10 cellular contexts compared by ENCODE assay signal in genomic region chr10:3500408-3500856, GRCh38.
DNase-seq lines count a peak whose midpoint lies in the region; ATAC-seq and TF ChIP-seq lines count a peak whose summit lies in the region.
"Had no signal": no experiment of that assay in that cellular context is flagged by ENCODE, and none has a peak within 500 bp of the region (broad histone marks: within the 10 kb centered on the region; RNA-seq: fewer than 3 reads in every experiment).

No MANE protein-coding gene starts in this region.

- H3K27ac ChIP-seq in left ventricle myocardium inferior (replicated peaks) = peak overlapping the region; percentile 69
- H3K27ac ChIP-seq in ovary = no peak overlapping the region

- intact Hi-C loops in left ventricle myocardium inferior (cut with micrococcal nuclease) (no loop called here), ovary (cut with DNase I) (no loop called here)

- WGBS in ovary, 3 donors = 26 to 56% (median 32%) methylated on average over 15 of the region's 15 CpGs

- no peaks in the 10 kb centered on the region for H3K9me3 Mint-ChIP-seq in stimulated activated effector memory CD8-positive, alpha-beta T cell treated with anti-CD3 and anti-CD28 coated beads, Interleukin-12 subunit alpha, Interleukin-12 subunit beta, amount 100 ng/mL, for 72 hours
- H3K9me3 Mint-ChIP-seq: activated naive CD8-positive, alpha-beta T cell treated with anti-CD3 and anti-CD28 coated beads, Interleukin-2, amount 10 ng/mL, durations not matched to agents 7 days and 5 days had no signal

- H3K4me1 ChIP-seq in left ventricle myocardium inferior (peaks cover 42% of the 10 kb centered on the region), ovary (ENCODE audit: insufficient read depth) (no peaks in the 10 kb centered on the region)

- H3K4me3 ChIP-seq in astrocyte of the cerebellum (ENCODE audit: low read depth, low read length) = no peak overlapping the region
- no peak overlapping the region for H3K4me3 ChIP-seq in left ventricle myocardium inferior
- no peak overlapping the region for H3K4me3 ChIP-seq in ovary

- in situ Hi-C loops in astrocyte of the cerebellum (cut with HindIII; ENCODE audit: low sequenced_read_pairs) = no loop called here

- no peak overlapping the region for H3K4me3 Mint-ChIP-seq in stimulated activated effector memory CD8-positive, alpha-beta T cell treated with anti-CD3 and anti-CD28 coated beads, Interleukin-12 subunit alpha, Interleukin-12 subunit beta, amount 100 ng/mL, for 72 hours
- H3K4me3 Mint-ChIP-seq: activated naive CD8-positive, alpha-beta T cell treated with anti-CD3 and anti-CD28 coated beads, Interleukin-2, amount 10 ng/mL, durations not matched to agents 7 days and 5 days had no signal

- peak; percentile 86 for TF ChIP-seq EP300 in ovary (IDR thresholded peaks at IDR 0.05)

- no peak for TF ChIP-seq CTCF in astrocyte of the cerebellum (IDR thresholded peaks at IDR 0.05; ENCODE audit: low read depth, low read length, missing control alignments)
- no peak for TF ChIP-seq CTCF in left ventricle myocardium inferior (IDR thresholded peaks at IDR 0.05; ENCODE audit: borderline replicate concordance)
- TF ChIP-seq CTCF in ovary (IDR thresholded peaks at IDR 0.05) = no peak

- no peaks in the 10 kb centered on the region for H3K4me1 Mint-ChIP-seq in stimulated activated effector memory CD8-positive, alpha-beta T cell treated with anti-CD3 and anti-CD28 coated beads, Interleukin-12 subunit alpha, Interleukin-12 subunit beta, amount 100 ng/mL, for 72 hours
- H3K4me1 Mint-ChIP-seq: activated naive CD8-positive, alpha-beta T cell treated with anti-CD3 and anti-CD28 coated beads, Interleukin-2, amount 10 ng/mL, durations not matched to agents 7 days and 5 days had no signal

- H3K27ac Mint-ChIP-seq in stimulated activated effector memory CD8-positive, alpha-beta T cell treated with anti-CD3 and anti-CD28 coated beads, Interleukin-12 subunit alpha, Interleukin-12 subunit beta, amount 100 ng/mL, for 72 hours = no peak overlapping the region
- H3K27ac Mint-ChIP-seq: activated naive CD8-positive, alpha-beta T cell treated with anti-CD3 and anti-CD28 coated beads, Interleukin-2, amount 10 ng/mL, durations not matched to agents 7 days and 5 days had no signal

- no peak for TF ChIP-seq POLR2A in ovary (IDR thresholded peaks at IDR 0.05)

- H3K27me3 ChIP-seq in left ventricle myocardium inferior (ENCODE audit: low read depth) = no peaks in the 10 kb centered on the region
- no peaks in the 10 kb centered on the region for H3K27me3 ChIP-seq in ovary

- DNase-seq in C1 segment of cervical spinal cord (lab: John Stamatoyannopoulos, UW) (peak in 10 of 14 donors; percentile 3 to 90 (median 49)), astrocyte of the cerebellum (ENCODE audit: low read depth) (peak; percentile 93), left ventricle myocardium inferior (peak; percentile 74), ovary (peak; percentile 67 to 83 (median 74)), DMS153 (lab: John Stamatoyannopoulos, UW) (no peak)
- no peak for DNase-seq in NK-92 treated with Interleukin-12 subunit alpha and Interleukin-12 subunit beta, amount 100 ng/mL, for 24 hours (lab: John Stamatoyannopoulos, UW)
- DNase-seq in activated effector memory CD4-positive, alpha-beta T cell treated with anti-CD3 and anti-CD28 coated beads, Interleukin-2, amount 50 U/mL, for 16 hours = no peak
- DNase-seq in stimulated activated effector memory CD8-positive, alpha-beta T cell treated with anti-CD3 and anti-CD28 coated beads, Interleukin-12 subunit alpha, Interleukin-12 subunit beta, amount 100 ng/mL, for 72 hours (ENCODE audit: low spot score in 2 of 2) = no peak
- DNase-seq: activated naive CD8-positive, alpha-beta T cell treated with anti-CD3 and anti-CD28 coated beads, Interleukin-2, amount 10 ng/mL, durations not matched to agents 7 days and 5 days; SHP77 treated with DMSO at 0.1 percent for 48 hours had no signal

- H3K9me3 ChIP-seq in left ventricle myocardium inferior (replicated peaks) = no peaks in the 10 kb centered on the region
- no peaks in the 10 kb centered on the region for H3K9me3 ChIP-seq in ovary

- H3K36me3 ChIP-seq in left ventricle myocardium inferior = no peaks in the 10 kb centered on the region
- H3K36me3 ChIP-seq in ovary = no peaks in the 10 kb centered on the region

- no peaks in the 10 kb centered on the region for H3K36me3 Mint-ChIP-seq in stimulated activated effector memory CD8-positive, alpha-beta T cell treated with anti-CD3 and anti-CD28 coated beads, Interleukin-12 subunit alpha, Interleukin-12 subunit beta, amount 100 ng/mL, for 72 hours
- H3K36me3 Mint-ChIP-seq: activated naive CD8-positive, alpha-beta T cell treated with anti-CD3 and anti-CD28 coated beads, Interleukin-2, amount 10 ng/mL, durations not matched to agents 7 days and 5 days had no signal

- ATAC-seq in stimulated activated effector memory CD8-positive, alpha-beta T cell treated with anti-CD3 and anti-CD28 coated beads, Interleukin-12 subunit alpha, Interleukin-12 subunit beta, amount 100 ng/mL, for 72 hours = no peak

Comparison
In these comparisons a context has a peak if more than half of its experiments do, and no peak if none do; other contexts are left out.
1. DNase-seq: peak in C1 segment of cervical spinal cord (10 of 14), astrocyte of the cerebellum (single experiment), left ventricle myocardium inferior (single experiment) and ovary (5 of 5); none in DMS153 (single experiment), NK-92 treated with Interleukin-12 subunit alpha and Interleukin-12 subunit beta, amount 100 ng/mL, for 24 hours (single experiment), activated effector memory CD4-positive, alpha-beta T cell treated with anti-CD3 and anti-CD28 coated beads, Interleukin-2, amount 50 U/mL, for 16 hours (single experiment) and stimulated activated effector memory CD8-positive, alpha-beta T cell treated with anti-CD3 and anti-CD28 coated beads, Interleukin-12 subunit alpha, Interleukin-12 subunit beta, amount 100 ng/mL, for 72 hours (0 of 2).